8 cellular contexts compared by ENCODE assay signal in genomic region chr1:220527279-220528048, GRCh38. TPM values are rescaled to one million over a fixed set of nuclear protein-coding genes. Genes with fewer than 3 reads are reported as not detected.
DNase-seq lines count a peak whose midpoint lies in the region; ATAC-seq and TF ChIP-seq lines count a peak whose summit lies in the region.

No MANE protein-coding gene starts in this region.

- no peaks in the 10 kb centered on the region for H3K36me3 ChIP-seq in HUES48 (ENCODE audit: control insufficient read depth, insufficient read depth, low read length)
- no peaks in the 10 kb centered on the region for H3K36me3 ChIP-seq in osteoblast (ENCODE audit: insufficient read depth, low read length)

- H3K36me3 Mint-ChIP-seq in activated T-helper 2 cell treated with anti-CD3 and anti-CD28 coated beads, Interferon-gamma antibody, Interleukin-2, Interleukin-4, amounts not matched to agents 10 μg/mL and 5 μg/mL and 100 μg/mL, durations not matched to agents 14 hours and 24 hours and 36 hours (ENCODE audit: low read depth) = peaks cover 3% of the 10 kb centered on the region

- peak overlapping the region; percentile 68 for H2AFZ ChIP-seq in osteoblast (ENCODE audit: low read length)

- 0 out of 2 replicates have a peak overlapping the region, but pooled peaks have one; percentile 12 for H3K9ac ChIP-seq in HUES48 (ENCODE audit: low read depth, low read length)

- H3K27me3 ChIP-seq in HUES48 (ENCODE audit: control insufficient read depth, insufficient read depth, low read length) (peaks cover 8% of the 10 kb centered on the region), osteoblast (ENCODE audit: insufficient read depth, low read length) (peaks cover 57% of the 10 kb centered on the region)

- peaks cover 26% of the 10 kb centered on the region for H3K4me1 ChIP-seq in HUES48 (ENCODE audit: control insufficient read depth, insufficient read depth, low read length)
- H3K4me1 ChIP-seq in osteoblast (ENCODE audit: insufficient read depth, low read length) = peaks cover 4% of the 10 kb centered on the region

- H3K27ac Mint-ChIP-seq in activated T-helper 2 cell treated with anti-CD3 and anti-CD28 coated beads, Interferon-gamma antibody, Interleukin-2, Interleukin-4, amounts not matched to agents 10 μg/mL and 5 μg/mL and 100 μg/mL, durations not matched to agents 14 hours and 24 hours and 36 hours = no peak overlapping the region

- peaks cover 8% of the 10 kb centered on the region for H3K4me1 Mint-ChIP-seq in activated T-helper 2 cell treated with anti-CD3 and anti-CD28 coated beads, Interferon-gamma antibody, Interleukin-2, Interleukin-4, amounts not matched to agents 10 μg/mL and 5 μg/mL and 100 μg/mL, durations not matched to agents 14 hours and 24 hours and 36 hours (ENCODE audit: low read depth)

- H3K27ac ChIP-seq in HUES48 (ENCODE audit: low read depth, low read length) (no peak overlapping the region), osteoblast (ENCODE audit: low read depth, low read length) (no peak overlapping the region)

- no peaks in the 10 kb centered on the region for H3K9me3 ChIP-seq in HUES48 (ENCODE audit: control insufficient read depth, insufficient read depth, low read length)
- no peaks in the 10 kb centered on the region for H3K9me3 ChIP-seq in osteoblast (ENCODE audit: low read depth, low read length)

- no peak for TF ChIP-seq CTCF in osteoblast (IDR thresholded peaks at IDR 0.05; ENCODE audit: extremely low read depth, low read depth, low read length)

- peak; percentile 45 for DNase-seq in NCI-H510A treated with DMSO at 0.1 percent for 48 hours (lab: John Stamatoyannopoulos, UW)
- DNase-seq in NCI-H510A (lab: John Stamatoyannopoulos, UW) = no peak
- no peak for DNase-seq in activated T-helper 2 cell treated with anti-CD3 and anti-CD28 coated beads, Interferon-gamma antibody, Interleukin-2, Interleukin-4, amounts not matched to agents 10 μg/mL and 5 μg/mL and 100 μg/mL, durations not matched to agents 14 hours and 24 hours and 36 hours (ENCODE audit: low spot score)
- DNase-seq in Right ventricle myocardium superior = peak; percentile 61
- peak; percentile 57 for DNase-seq in osteoblast (ENCODE audit: insufficient read length, low spot score, missing footprints)
- DNase-seq in NCI-H2196 (lab: John Stamatoyannopoulos, UW; ENCODE audit: unreplicated experiment) = no peak
- DNase-seq in T-helper 9 cell = no peak

- no peaks in the 10 kb centered on the region for H3K79me2 ChIP-seq in osteoblast (ENCODE audit: insufficient read depth, low read length)

- ATAC-seq in Right ventricle myocardium superior (ENCODE audit: poor library complexity) = peak; percentile 75

- peak overlapping the region; percentile 81 for H3K4me3 Mint-ChIP-seq in activated T-helper 2 cell treated with anti-CD3 and anti-CD28 coated beads, Interferon-gamma antibody, Interleukin-2, Interleukin-4, amounts not matched to agents 10 μg/mL and 5 μg/mL and 100 μg/mL, durations not matched to agents 14 hours and 24 hours and 36 hours (ENCODE audit: low read depth)

- peak overlapping the region; percentile 98 for H3K4me3 ChIP-seq in HUES48 (ENCODE audit: low read depth, low read length)
- peak overlapping the region; percentile 70 for H3K4me3 ChIP-seq in osteoblast (ENCODE audit: insufficient read depth, low read length)

- H3K9me3 Mint-ChIP-seq in activated T-helper 2 cell treated with anti-CD3 and anti-CD28 coated beads, Interferon-gamma antibody, Interleukin-2, Interleukin-4, amounts not matched to agents 10 μg/mL and 5 μg/mL and 100 μg/mL, durations not matched to agents 14 hours and 24 hours and 36 hours = no peaks in the 10 kb centered on the region

- H3K4me2 ChIP-seq in osteoblast (ENCODE audit: insufficient read depth, low read length) = peak overlapping the region; percentile 81

- intact Hi-C loops in activated T-helper 2 cell treated with anti-CD3 and anti-CD28 coated beads, Interferon-gamma antibody, Interleukin-2, Interleukin-4, amounts not matched to agents 10 μg/mL and 5 μg/mL and 100 μg/mL, durations not matched to agents 14 hours and 24 hours and 36 hours (cut with micrococcal nuclease) = loop anchor here (10.0 kb wide), 1 partner anchor 167 kb away; the partner anchor contains the start of gene C1orf115
- intact Hi-C loops in Right ventricle myocardium superior (cut with DNase I) = loop anchor here (10.0 kb wide), 1 partner anchor 233 kb away; no protein-coding TSS in a partner anchor

- no peaks in the 10 kb centered on the region for H4K20me1 ChIP-seq in osteoblast (ENCODE audit: insufficient read depth, low read length)

- peaks cover 67% of the 10 kb centered on the region for H3K27me3 Mint-ChIP-seq in activated T-helper 2 cell treated with anti-CD3 and anti-CD28 coated beads, Interferon-gamma antibody, Interleukin-2, Interleukin-4, amounts not matched to agents 10 μg/mL and 5 μg/mL and 100 μg/mL, durations not matched to agents 14 hours and 24 hours and 36 hours (ENCODE audit: low read depth)

RNA-seq across cellular contexts. Expression of gene MARK1, which starts 0.5 kb away (rescaled TPM):
- total RNA-seq in activated T-helper 2 cell treated with anti-CD3 and anti-CD28 coated beads, Interferon-gamma antibody, Interleukin-2, Interleukin-4, amounts not matched to agents 10 μg/mL and 5 μg/mL and 100 μg/mL, durations not matched to agents 14 hours and 24 hours and 36 hours = not detected in 2 replicates
- total RNA-seq in Right ventricle myocardium superior = 13.7 TPM
- 0.72 and 1.5 TPM in 2 replicates for total RNA-seq in osteoblast

Comparison
In these comparisons a context has a peak if more than half of its experiments do, and no peak if none do; other contexts are left out.
1. DNase-seq: peak in NCI-H510A treated with DMSO at 0.1 percent for 48 hours (single experiment), Right ventricle myocardium superior (single experiment) and osteoblast (single experiment); none in NCI-H510A (single experiment), activated T-helper 2 cell treated with anti-CD3 and anti-CD28 coated beads, Interferon-gamma antibody, Interleukin-2, Interleukin-4, amounts not matched to agents 10 μg/mL and 5 μg/mL and 100 μg/mL, durations not matched to agents 14 hours and 24 hours and 36 hours (single experiment), NCI-H2196 (single experiment) and T-helper 9 cell (single experiment).